In the genomic region with DNA sequence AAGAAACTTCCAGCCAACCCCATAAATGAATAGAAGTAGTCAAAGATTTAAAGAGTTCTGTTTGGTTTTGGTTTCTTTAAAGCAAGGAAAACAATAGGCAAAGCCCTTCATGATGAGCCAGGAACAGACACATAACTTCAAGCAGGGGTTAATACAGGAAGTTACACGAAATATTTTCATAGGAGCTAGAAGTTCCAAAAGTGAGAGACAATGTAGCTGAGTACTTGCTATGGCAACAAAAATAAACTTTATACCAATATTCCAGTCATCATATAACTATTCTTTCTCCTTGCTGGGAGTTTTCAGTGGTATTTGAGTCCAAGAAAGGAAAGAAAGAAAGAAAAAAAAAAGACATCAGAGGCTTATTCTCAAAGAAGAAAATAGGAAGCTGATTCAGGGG, we compare ENCODE assay signal across 13 cellular contexts. TPM values are rescaled to one million over a fixed set of nuclear protein-coding genes. Genes with fewer than 3 reads are reported as not detected.
DNase-seq lines count a peak whose midpoint lies in the region; ATAC-seq, FAIRE-seq and TF ChIP-seq lines count a peak whose summit lies in the region.
"Had no signal": no experiment of that assay in that cellular context is flagged by ENCODE, and none has a peak within 500 bp of the region (broad histone marks: within the 10 kb centered on the region; RNA-seq: fewer than 3 reads in every experiment).

No MANE protein-coding gene starts in this region.

- H3K36me3 ChIP-seq in ACC112 (ENCODE audit: insufficient read depth, low read length), result no peaks in the 10 kb centered on the region
- H3K36me3 ChIP-seq in osteoblast (ENCODE audit: insufficient read depth, low read length), result no peaks in the 10 kb centered on the region

- H3K4me3 ChIP-seq in ACC112 (ENCODE audit: low read depth, low read length) (0 out of 2 replicates have a peak overlapping the region, but pooled peaks have one; percentile 5), fibroblast of mammary gland (ENCODE audit: control insufficient read depth, low read depth, low read length) (no peak overlapping the region), osteoblast (ENCODE audit: insufficient read depth, low read length) (no peak overlapping the region)
- H3K4me3 ChIP-seq: A549 had no signal

- peak overlapping the region; percentile 53 for H3K4me2 ChIP-seq in osteoblast (ENCODE audit: insufficient read depth, low read length)
- H3K4me2 ChIP-seq: A549 had no signal

- H3K36me3 Mint-ChIP-seq in activated naive CD8-positive, alpha-beta T cell treated with anti-CD3 and anti-CD28 coated beads for 36 hours, result no peaks in the 10 kb centered on the region

- peak; percentile 5 for DNase-seq in fibroblast of mammary gland (ENCODE audit: low read depth)
- no peak for DNase-seq in osteoblast (ENCODE audit: insufficient read length, low spot score, missing footprints)
- DNase-seq in activated naive CD8-positive, alpha-beta T cell treated with anti-CD3 and anti-CD28 coated beads for 36 hours, result no peak
- no peak for DNase-seq in D721Med (ENCODE audit: insufficient read length, low spot score)
- DNase-seq in central memory CD4-positive, alpha-beta T cell, result no peak
- DNase-seq: DMS79 treated with DMSO at 0.1 percent for 48 hours; hypothalamus; stimulated activated CD4-positive, alpha-beta T cell treated with anti-CD3 and anti-CD28 coated beads, Interleukin-4, amount 100 ng/mL, for 4 hours had no signal

- H3K79me2 ChIP-seq in ACC112 (ENCODE audit: control insufficient read depth, insufficient read depth, low read length, unreplicated experiment) (no peaks in the 10 kb centered on the region), osteoblast (ENCODE audit: insufficient read depth, low read length) (no peaks in the 10 kb centered on the region)

- H3K4me3 Mint-ChIP-seq in activated naive CD8-positive, alpha-beta T cell treated with anti-CD3 and anti-CD28 coated beads for 36 hours, result no peak overlapping the region
- H3K4me3 Mint-ChIP-seq: nephron had no signal

- H3K9me3 Mint-ChIP-seq in activated naive CD8-positive, alpha-beta T cell treated with anti-CD3 and anti-CD28 coated beads for 36 hours, result no peaks in the 10 kb centered on the region
- H3K9me3 Mint-ChIP-seq: nephron had no signal

- ATAC-seq in SK-N-SH treated with all-trans-retinoic acid at 6 μM for 48 hours, result peak; percentile 79
- no peak for ATAC-seq in GM19035 (IDR thresholded peaks at IDR 0.05; ENCODE audit: unreplicated experiment)
- ATAC-seq: A549 had no signal

- H3K27me3 ChIP-seq in ACC112 (ENCODE audit: insufficient read depth, low read length) (no peaks in the 10 kb centered on the region), osteoblast (ENCODE audit: insufficient read depth, low read length) (no peaks in the 10 kb centered on the region)

- no peak for FAIRE-seq in D721Med (lab: Jason Lieb, UNC)
- FAIRE-seq: A549 had no signal

- H3K27ac ChIP-seq in ACC112 (ENCODE audit: low read depth, low read length), result peak overlapping the region; percentile 84
- peak overlapping the region; percentile 87 for H3K27ac ChIP-seq in osteoblast (ENCODE audit: low read depth, low read length)
- H3K27ac ChIP-seq: A549 had no signal

- no peaks in the 10 kb centered on the region for H3K27me3 Mint-ChIP-seq in activated naive CD8-positive, alpha-beta T cell treated with anti-CD3 and anti-CD28 coated beads for 36 hours

- no peaks in the 10 kb centered on the region for H3K9me3 ChIP-seq in osteoblast (ENCODE audit: low read depth, low read length)
- H3K9me3 ChIP-seq: A549 had no signal

- no peaks in the 10 kb centered on the region for H3K4me1 Mint-ChIP-seq in activated naive CD8-positive, alpha-beta T cell treated with anti-CD3 and anti-CD28 coated beads for 36 hours
- H3K4me1 Mint-ChIP-seq: nephron had no signal

- TF ChIP-seq CTCF in fibroblast of mammary gland (conservative IDR thresholded peaks at IDR 0.05; ENCODE audit: control insufficient read depth, insufficient read depth, low read depth, low read length), result no peak
- no peak for TF ChIP-seq CTCF in osteoblast (IDR thresholded peaks at IDR 0.05; ENCODE audit: extremely low read depth, low read depth, low read length)
- no peak for TF ChIP-seq CTCF in D721Med (IDR thresholded peaks at IDR 0.05; ENCODE audit: insufficient read depth, missing control alignments)

- H2AFZ ChIP-seq in ACC112 (ENCODE audit: low read length, unreplicated experiment), result peak overlapping the region; percentile 55
- H2AFZ ChIP-seq in osteoblast (ENCODE audit: low read length), result peak overlapping the region; percentile 57

- no peak overlapping the region for H3K27ac Mint-ChIP-seq in activated naive CD8-positive, alpha-beta T cell treated with anti-CD3 and anti-CD28 coated beads for 36 hours
- H3K27ac Mint-ChIP-seq: nephron had no signal

- peaks cover 26% of the 10 kb centered on the region for H3K4me1 ChIP-seq in ACC112 (ENCODE audit: control insufficient read depth, insufficient read depth, low read length, unreplicated experiment)
- H3K4me1 ChIP-seq in osteoblast (ENCODE audit: insufficient read depth, low read length), result peaks cover 19% of the 10 kb centered on the region
- H3K4me1 ChIP-seq: A549 had no signal

- no peaks in the 10 kb centered on the region for H4K20me1 ChIP-seq in osteoblast (ENCODE audit: insufficient read depth, low read length)

TF ChIP-seq in SK-N-SH treated with all-trans-retinoic acid at 6 μM for 48 hours, 23 proteins besides CTCF, POLR2A, EP300 and RAD21:
- no peak for TF ChIP-seq PPARA (CRISPR knock-in tag; IDR thresholded peaks at IDR 0.05; ENCODE audit: borderline replicate concordance)
- TF ChIP-seq CSDC2 (CRISPR knock-in tag; IDR thresholded peaks at IDR 0.05), result no peak

RNA-seq across cellular contexts. Expression of gene COBLL1, which starts 56.2 kb away (rescaled TPM):
- 10.9 and 17.4 TPM in 2 replicates for total RNA-seq in osteoblast
- under 1 TPM; 0.28 to 0.45 TPM for total RNA-seq in activated naive CD8-positive, alpha-beta T cell treated with anti-CD3 and anti-CD28 coated beads for 36 hours
